In the genomic region with DNA sequence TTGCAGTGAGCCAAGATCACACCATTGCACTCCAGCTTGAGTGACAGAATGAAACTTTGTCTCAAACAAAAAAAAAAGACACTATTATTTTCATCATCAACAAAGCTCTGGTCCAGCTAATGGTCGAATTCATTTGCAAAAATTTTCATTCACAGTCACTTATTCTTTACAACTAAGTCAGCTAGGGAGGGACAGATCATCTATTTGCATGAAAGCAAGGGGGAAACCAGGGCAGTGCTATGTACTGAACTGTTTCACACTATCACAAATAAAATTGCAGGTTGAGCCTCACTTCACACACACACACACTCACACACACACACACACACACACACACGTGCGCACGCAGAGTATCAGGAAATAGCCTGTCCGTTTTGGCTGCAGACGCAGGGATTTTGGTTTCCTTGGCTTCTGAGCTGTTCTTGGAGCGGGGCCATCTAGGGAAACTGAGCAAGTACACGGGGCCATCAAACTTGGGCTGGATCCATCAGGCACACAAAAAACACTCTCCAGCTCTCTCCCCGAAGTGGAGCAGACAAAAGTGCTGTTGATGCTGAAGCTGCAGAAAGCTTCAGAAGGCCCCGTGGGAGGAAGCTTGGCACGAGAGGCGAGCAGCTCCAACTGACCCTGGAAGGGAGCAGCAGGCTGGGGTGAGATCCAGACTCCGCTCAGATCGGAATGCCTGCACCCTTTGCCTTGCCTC, we compare ENCODE assay signal across 9 cellular contexts. TPM values are rescaled to one million over a fixed set of nuclear protein-coding genes. Genes with fewer than 3 reads are reported as not detected.
DNase-seq lines count a peak whose midpoint lies in the region; ATAC-seq and TF ChIP-seq lines count a peak whose summit lies in the region.
"Had no signal": no experiment of that assay in that cellular context is flagged by ENCODE, and none has a peak within 500 bp of the region (broad histone marks: within the 10 kb centered on the region; RNA-seq: fewer than 3 reads in every experiment).

No MANE protein-coding gene starts in this region.

- peak overlapping the region; percentile 25 for H3K4me3 ChIP-seq in psoas muscle
- no peak overlapping the region for H3K4me3 ChIP-seq in MM.1S (ENCODE audit: low read length)

- no peaks in the 10 kb centered on the region for H3K9me3 Mint-ChIP-seq in T-cell
- H3K9me3 Mint-ChIP-seq: T-helper 1 cell treated with Interleukin-12 subunit alpha and Interleukin-12 subunit beta and Interleukin-4 antibody, amounts not matched to agents 30 μg/mL and 1 μg/mL, for 36 hours had no signal

- no peak overlapping the region for H3K27ac Mint-ChIP-seq in T-cell
- H3K27ac Mint-ChIP-seq: T-helper 1 cell treated with Interleukin-12 subunit alpha and Interleukin-12 subunit beta and Interleukin-4 antibody, amounts not matched to agents 30 μg/mL and 1 μg/mL, for 36 hours had no signal

- H4K20me1 ChIP-seq in MM.1S (ENCODE audit: insufficient read depth, low read length): no peaks in the 10 kb centered on the region

- intact Hi-C loops in cardiac septum (cut with DNase I): no loop called here
- intact Hi-C loops in psoas muscle (cut with DNase I): no loop called here

- H3F3A ChIP-seq in MM.1S (ENCODE audit: insufficient read depth, low read length): no peaks in the 10 kb centered on the region

- H3K4me1 ChIP-seq in psoas muscle (peaks cover 8% of the 10 kb centered on the region), MM.1S (ENCODE audit: low read length) (no peaks in the 10 kb centered on the region)

- no peak overlapping the region for H3K9ac ChIP-seq in MM.1S (ENCODE audit: low read length)

- 2 to 8% (median 3%) methylated on average over 14 of the region's 14 CpGs for WGBS in psoas muscle, 3 donors

- peaks cover 0 to 6% (median 0%) of the 10 kb centered on the region in 3 donors for H3K4me1 Mint-ChIP-seq in T-cell

- H3K4me3 Mint-ChIP-seq in T-cell: no peak overlapping the region
- H3K4me3 Mint-ChIP-seq: T-helper 1 cell treated with Interleukin-12 subunit alpha and Interleukin-12 subunit beta and Interleukin-4 antibody, amounts not matched to agents 30 μg/mL and 1 μg/mL, for 36 hours had no signal

- no peaks in the 10 kb centered on the region for H3K36me3 Mint-ChIP-seq in T-cell

- ATAC-seq in psoas muscle: peak; percentile 54 to 83 (median 80)
- ATAC-seq in T-cell (replicated peaks in 1 of 4): no peak
- no peak for ATAC-seq in GM19351 (IDR thresholded peaks at IDR 0.05; ENCODE audit: unreplicated experiment)

- TF ChIP-seq CTCF in VCaP (conservative IDR thresholded peaks at IDR 0.05) (no peak), psoas muscle (IDR thresholded peaks at IDR 0.05) (no peak), MM.1S (IDR thresholded peaks at IDR 0.05; ENCODE audit: low read length) (no peak)

- POLR2A ChIA-PET in T-cell (lab: Charles Lee): no interaction called here

- H3K79me2 ChIP-seq in MM.1S (ENCODE audit: low read length): no peaks in the 10 kb centered on the region

- peak; percentile 61 for DNase-seq in COLO829 (ENCODE audit: low spot score)
- peak; percentile 84 for DNase-seq in cardiac septum (ENCODE audit: low spot score)
- DNase-seq in psoas muscle: peak; percentile 83 to 91
- no peak for DNase-seq in T-cell
- no peak for DNase-seq in MM.1S
- no peak for DNase-seq in activated gamma-delta T cell treated with Interleukin-2 at 50 U/mL for 16 hours

- H3K4me2 ChIP-seq in MM.1S (ENCODE audit: low read depth, low read length): no peak overlapping the region

- H3K27ac ChIP-seq in VCaP (peak overlapping the region; percentile 26; the same call in 1 of the 2 replicates), psoas muscle (no peak overlapping the region), MM.1S (ENCODE audit: low read length) (no peak overlapping the region)

- H3K27me3 Mint-ChIP-seq in T-cell: no peaks in the 10 kb centered on the region

- H2AFZ ChIP-seq in MM.1S (ENCODE audit: low read length): no peak overlapping the region

- no peaks in the 10 kb centered on the region for H3K9me2 ChIP-seq in MM.1S (replicated peaks; ENCODE audit: insufficient read depth, low read length)

- CTCF ChIA-PET in T-cell (lab: Charles Lee): interaction anchor here (0.6 to 1.7 kb wide), 4 partner anchors 21 to 1589 kb away, joined by 3 to 9 read pairs (median 4); no protein-coding TSS in a partner anchor

- H3K27me3 ChIP-seq in psoas muscle (ENCODE audit: insufficient read depth in 3 of 3, low read length in 2 of 3): no peaks in the 10 kb centered on the region
- H3K27me3 ChIP-seq in MM.1S (replicated peaks; ENCODE audit: insufficient read depth, low read length): no peaks in the 10 kb centered on the region

- H3K36me3 ChIP-seq in psoas muscle (ENCODE audit: insufficient read depth in 1 of 2, low read depth in 1 of 2): no peaks in the 10 kb centered on the region
- H3K36me3 ChIP-seq in MM.1S (replicated peaks; ENCODE audit: insufficient read depth, low read length): no peaks in the 10 kb centered on the region

- H3K9me3 ChIP-seq in psoas muscle: no peaks in the 10 kb centered on the region
- H3K9me3 ChIP-seq in MM.1S (replicated peaks; ENCODE audit: insufficient read depth, low read length): no peaks in the 10 kb centered on the region

RNA-seq across cellular contexts. Expression of gene HELZ, which starts 44.3 kb away (rescaled TPM):
- 42.6 TPM for total RNA-seq in cardiac septum
- total RNA-seq in psoas muscle: 10 to 100 TPM; 30.8 to 55.7 (median 39.8) TPM
- polyA plus RNA-seq in psoas muscle: 10 to 100 TPM in 1 of 3 donors, 1 to 10 TPM in 2; 1.8 to 11.0 (median 3.1) TPM
- total RNA-seq in T-cell: 100 to 1,000 TPM in 2 of 5 donors, 10 to 100 TPM in 3; 76.0 to 115 (median 91.6) TPM

Comparison
In these comparisons a context has a peak if more than half of its experiments do, and no peak if none do; other contexts are left out.
1. DNase-seq: peak in COLO829 (single experiment), cardiac septum (single experiment) and psoas muscle (2 of 2); none in T-cell (0 of 34), MM.1S (single experiment) and activated gamma-delta T cell treated with Interleukin-2 at 50 U/mL for 16 hours (single experiment).
2. ATAC-seq: peak in psoas muscle (4 of 4); none in T-cell (0 of 4) and GM19351 (single experiment).